In genomic region chr11:112555491-112556364, GRCh38 we compare ENCODE assay signal across 9 cellular contexts.
DNase-seq lines count a peak whose midpoint lies in the region; ATAC-seq and TF ChIP-seq lines count a peak whose summit lies in the region.
"Had no signal": no experiment of that assay in that cellular context is flagged by ENCODE, and none has a peak within 500 bp of the region (broad histone marks: within the 10 kb centered on the region; RNA-seq: fewer than 3 reads in every experiment).

No MANE protein-coding gene starts in this region.

- no peak overlapping the region for H3K27ac ChIP-seq in ascending aorta
- H3K27ac ChIP-seq: SK-N-MC had no signal

- H3K36me3 Mint-ChIP-seq in T-helper 17 cell (ENCODE audit: low read depth) = peaks cover 2% of the 10 kb centered on the region

- DNase-seq in DMS53 (lab: John Stamatoyannopoulos, UW) = peak; percentile 67
- DNase-seq in HK-2 (ENCODE audit: unreplicated experiment) = peak; percentile 9
- DNase-seq in T-helper 17 cell = peak; percentile 51 to 67 (median 54)
- peak in 1 of 2 donors; percentile 75 for DNase-seq in ascending aorta (ENCODE audit: low spot score in 2 of 2)
- DNase-seq in iPS DF 4.7 (ENCODE audit: extremely low read depth, low spot score) = peak; percentile 28
- peak; percentile 38 to 57 for DNase-seq in stimulated activated CD4-positive, alpha-beta T cell treated with anti-CD3 and anti-CD28 coated beads, Interleukin-15, amount 100 ng/mL, for 1 hour (ENCODE audit: low read depth in 1 of 2, low spot score in 1 of 2)

- H3K4me1 ChIP-seq in ascending aorta = peaks cover 0 to 3% of the 10 kb centered on the region in 2 donors

- H3K9me3 ChIP-seq in T-helper 17 cell (ENCODE audit: control insufficient read depth, low read length, poor library complexity, severe bottlenecking) (no peaks in the 10 kb centered on the region), ascending aorta (no peaks in the 10 kb centered on the region)

- H3K36me3 ChIP-seq in ascending aorta = no peaks in the 10 kb centered on the region

- H3K27me3 Mint-ChIP-seq in T-helper 17 cell = peaks cover 10% of the 10 kb centered on the region

- H3K4me3 Mint-ChIP-seq in T-helper 17 cell = no peak overlapping the region

- peak; percentile 59 to 66 (median 65) for TF ChIP-seq CTCF in ascending aorta (IDR thresholded peaks at IDR 0.05)

- H3K4me1 Mint-ChIP-seq in T-helper 17 cell = peaks cover 2% of the 10 kb centered on the region

- H3K27me3 ChIP-seq in ascending aorta = no peaks in the 10 kb centered on the region

- intact Hi-C loops in ascending aorta (cut with DNase I) = loop anchor here (1.0 kb wide), 1 partner anchor 265 kb away; no protein-coding TSS in a partner anchor

- H3K4me3 ChIP-seq in ascending aorta = no peak overlapping the region
- H3K4me3 ChIP-seq: SK-N-MC had no signal

- H3K27ac Mint-ChIP-seq in T-helper 17 cell = no peak overlapping the region

- ATAC-seq in T-helper 17 cell (peak; percentile 83), GM18870 (IDR thresholded peaks at IDR 0.05; ENCODE audit: unreplicated experiment) (no peak), HG02588 (IDR thresholded peaks at IDR 0.05; ENCODE audit: unreplicated experiment) (no peak)
